1 cellular context compared by ENCODE assay signal in the genomic region with DNA sequence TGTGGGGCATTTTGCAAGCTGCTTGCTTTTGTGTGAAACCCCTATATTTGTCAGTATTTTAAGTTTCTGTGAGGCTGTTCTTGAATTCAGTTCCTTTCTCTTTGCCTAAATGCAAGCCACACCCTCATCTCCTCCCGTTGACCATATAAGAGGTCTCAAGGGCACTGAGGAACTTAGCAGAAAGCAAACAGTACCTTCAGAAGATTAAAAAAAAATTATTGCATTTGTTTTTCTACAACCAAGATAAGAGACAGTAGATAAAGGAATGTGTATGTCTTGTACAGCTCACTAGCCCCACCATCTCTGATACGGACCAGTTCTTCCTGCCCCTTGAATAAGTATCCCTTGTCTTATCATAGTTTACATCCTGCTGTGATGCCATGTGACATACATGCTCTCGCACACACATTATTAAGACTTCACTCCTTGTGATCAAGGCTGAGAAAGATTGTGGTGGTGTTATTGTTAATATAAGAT.
TF ChIP-seq lines count a peak whose summit lies in the region.

No MANE protein-coding gene starts in this region.

TF ChIP-seq in SK-N-SH treated with all-trans-retinoic acid at 6 μM for 48 hours, 23 proteins besides CTCF, POLR2A, EP300 and RAD21 (continued from another document):
- TF ChIP-seq BACH2 (CRISPR knock-in tag; IDR thresholded peaks at IDR 0.05; ENCODE audit: borderline replicate concordance) = no peak
- no peak for TF ChIP-seq CSDC2 (CRISPR knock-in tag; IDR thresholded peaks at IDR 0.05)
- TF ChIP-seq OSR1 (CRISPR knock-in tag; IDR thresholded peaks at IDR 0.05) = no peak
- no peak for TF ChIP-seq RARB (CRISPR knock-in tag; IDR thresholded peaks at IDR 0.05)
